In the genomic region with DNA sequence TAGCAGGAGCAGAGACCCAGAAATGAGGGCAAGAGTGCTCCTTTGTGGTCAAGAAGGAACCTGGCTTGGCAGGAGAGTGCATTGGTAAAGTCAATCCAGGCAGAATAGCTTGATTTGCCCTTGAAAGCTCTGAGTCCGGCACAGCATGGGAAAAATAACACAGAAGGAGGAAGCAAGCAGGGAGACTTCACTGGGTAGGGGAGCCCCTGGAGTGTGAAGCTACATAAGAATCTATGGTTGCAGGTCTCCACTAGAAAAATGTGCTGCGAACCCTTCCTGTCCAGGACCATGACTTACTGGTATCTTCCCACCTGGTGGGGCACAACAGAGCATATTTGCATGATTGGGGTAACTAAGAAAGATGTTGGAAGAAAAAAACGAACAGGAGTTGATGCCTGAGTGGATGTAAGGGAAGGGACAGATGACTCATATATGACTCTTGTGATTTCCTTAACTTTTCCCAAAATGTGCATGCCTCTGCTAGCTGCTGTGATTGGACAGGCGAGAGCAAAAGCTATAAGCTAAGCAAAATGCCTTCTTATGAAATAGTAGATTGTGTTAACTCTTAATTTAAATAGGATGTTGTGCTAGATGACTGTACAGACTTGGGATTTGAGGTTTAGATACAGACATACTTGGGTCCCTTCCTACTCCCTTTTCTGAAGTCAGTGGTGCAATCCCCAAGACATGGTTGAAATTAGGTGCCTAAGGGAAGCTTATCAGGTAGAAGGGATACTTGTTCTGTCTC, we compare ENCODE assay signal across 13 cellular contexts. TPM values are rescaled to one million over a fixed set of nuclear protein-coding genes. Genes with fewer than 3 reads are reported as not detected.
DNase-seq lines count a peak whose midpoint lies in the region; ATAC-seq and TF ChIP-seq lines count a peak whose summit lies in the region.
"Had no signal": no experiment of that assay in that cellular context is flagged by ENCODE, and none has a peak within 500 bp of the region (broad histone marks: within the 10 kb centered on the region; RNA-seq: fewer than 3 reads in every experiment).

No MANE protein-coding gene starts in this region.

- no peaks in the 10 kb centered on the region for H3K79me2 ChIP-seq in GM23338 (replicated peaks; ENCODE audit: insufficient read depth)
- peaks cover 20% of the 10 kb centered on the region for H3K79me2 ChIP-seq in hepatocyte

- peaks cover 4% of the 10 kb centered on the region for H3K36me3 Mint-ChIP-seq in GM23338 (ENCODE audit: low read depth)
- peaks cover 15% of the 10 kb centered on the region for H3K36me3 Mint-ChIP-seq in stimulated activated memory B cell treated with anti-CD40 and anti-IgM and Interleukin-4, amounts not matched to agents 10 μg/mL and 1 μg/mL and 100 μg/mL, for 72 hours
- H3K36me3 Mint-ChIP-seq: activated naive CD4-positive, alpha-beta T cell treated with anti-CD3 and anti-CD28 coated beads, Interleukin-2, amount 50 U/mL, for 24 hours had no signal

- H3K4me1 ChIP-seq in GM23338 (ENCODE audit: insufficient read depth), result peaks cover 14% of the 10 kb centered on the region; the same call in 1 of the 2 replicates
- peaks cover 0 to 27% of the 10 kb centered on the region in 2 donors for H3K4me1 ChIP-seq in adrenal gland (replicated peaks in 1 of 2)
- no peaks in the 10 kb centered on the region for H3K4me1 ChIP-seq in foreskin keratinocyte
- H3K4me1 ChIP-seq in hepatocyte (ENCODE audit: insufficient read depth), result peaks cover 6% of the 10 kb centered on the region

- no peak overlapping the region for H3K27ac Mint-ChIP-seq in GM23338
- peak overlapping the region; percentile 52 for H3K27ac Mint-ChIP-seq in stimulated activated memory B cell treated with anti-CD40 and anti-IgM and Interleukin-4, amounts not matched to agents 10 μg/mL and 1 μg/mL and 100 μg/mL, for 72 hours
- H3K27ac Mint-ChIP-seq: activated naive CD4-positive, alpha-beta T cell treated with anti-CD3 and anti-CD28 coated beads, Interleukin-2, amount 50 U/mL, for 24 hours had no signal

- H3K4me3 Mint-ChIP-seq in GM23338, result 0 out of 3 replicates have a peak overlapping the region, but pooled peaks have one; percentile 15
- peak overlapping the region; percentile 70 for H3K4me3 Mint-ChIP-seq in stimulated activated memory B cell treated with anti-CD40 and anti-IgM and Interleukin-4, amounts not matched to agents 10 μg/mL and 1 μg/mL and 100 μg/mL, for 72 hours
- H3K4me3 Mint-ChIP-seq: activated naive CD4-positive, alpha-beta T cell treated with anti-CD3 and anti-CD28 coated beads, Interleukin-2, amount 50 U/mL, for 24 hours had no signal

- DNase-seq in GM23338 (ENCODE audit: low spot score) (no peak), adrenal gland (peak in 2 of 7 donors; percentile 6 to 25), foreskin keratinocyte (peak; percentile 57 to 65), NCI-H1417 treated with DMSO at 0.1 percent for 48 hours (lab: John Stamatoyannopoulos, UW) (no peak), NCI-H2107 (lab: John Stamatoyannopoulos, UW) (no peak), hepatocyte (ENCODE audit: low spot score) (no peak)
- DNase-seq: activated CD4-positive, CD25-positive, alpha-beta regulatory T cell treated with anti-CD3 and anti-CD28 coated beads, Interleukin-2, amount 50 U/mL, for 72 hours; head of caudate nucleus; NCI-H1048; nucleus accumbens had no signal

- TF ChIP-seq POLR2A in adrenal gland (IDR thresholded peaks at IDR 0.05), result no peak

- H3K27me3 ChIP-seq in GM23338 (ENCODE audit: insufficient read depth) (peaks cover 20% of the 10 kb centered on the region), adrenal gland (no peaks in the 10 kb centered on the region), foreskin keratinocyte (no peaks in the 10 kb centered on the region), hepatocyte (no peaks in the 10 kb centered on the region)

- H2AFZ ChIP-seq in GM23338, result no peak overlapping the region
- no peak overlapping the region for H2AFZ ChIP-seq in hepatocyte

- H3K27me3 Mint-ChIP-seq in GM23338 (ENCODE audit: insufficient read depth, low read depth, poor library complexity), result peaks cover 22% of the 10 kb centered on the region
- no peaks in the 10 kb centered on the region for H3K27me3 Mint-ChIP-seq in stimulated activated memory B cell treated with anti-CD40 and anti-IgM and Interleukin-4, amounts not matched to agents 10 μg/mL and 1 μg/mL and 100 μg/mL, for 72 hours

- H4K20me1 ChIP-seq in GM23338 (replicated peaks; ENCODE audit: insufficient read depth) (no peaks in the 10 kb centered on the region), hepatocyte (ENCODE audit: insufficient read depth, poor library complexity, severe bottlenecking) (no peaks in the 10 kb centered on the region)

- H3K27ac ChIP-seq in GM23338 (ENCODE audit: low read depth) (no peak overlapping the region), adrenal gland (peak overlapping the region in 4 of 5 donors; percentile 9 to 69 (median 57)), foreskin keratinocyte (no peak overlapping the region), hepatocyte (no peak overlapping the region)

- H3K9me2 ChIP-seq in GM23338 (ENCODE audit: insufficient read depth) (no peaks in the 10 kb centered on the region), hepatocyte (replicated peaks; ENCODE audit: insufficient read depth) (no peaks in the 10 kb centered on the region)

- H3K4me2 ChIP-seq in GM23338 (0 out of 2 replicates have a peak overlapping the region, but pooled peaks have one; percentile 32), hepatocyte (no peak overlapping the region)

- TF ChIP-seq CTCF in GM23338 (conservative IDR thresholded peaks at IDR 0.05; ENCODE audit: low read depth in 2 of 2) (no peak), adrenal gland (IDR thresholded peaks at IDR 0.05) (no peak), foreskin keratinocyte (conservative IDR thresholded peaks at IDR 0.05) (no peak), hepatocyte (IDR thresholded peaks at IDR 0.05; ENCODE audit: poor library complexity) (no peak)

- ATAC-seq in GM23338, result peak; percentile 19
- ATAC-seq in foreskin keratinocyte, result peak; percentile 51
- ATAC-seq in stimulated activated memory B cell treated with anti-CD40 and anti-IgM and Interleukin-4, amounts not matched to agents 10 μg/mL and 1 μg/mL and 100 μg/mL, for 72 hours, result no peak
- no peak for ATAC-seq in HG03139 (IDR thresholded peaks at IDR 0.05; ENCODE audit: unreplicated experiment)

- peaks cover 3% of the 10 kb centered on the region; the same call in 1 of the 3 replicates for H3K9me3 Mint-ChIP-seq in GM23338
- peaks cover under 1% of the 10 kb centered on the region for H3K9me3 Mint-ChIP-seq in stimulated activated memory B cell treated with anti-CD40 and anti-IgM and Interleukin-4, amounts not matched to agents 10 μg/mL and 1 μg/mL and 100 μg/mL, for 72 hours
- H3K9me3 Mint-ChIP-seq: activated naive CD4-positive, alpha-beta T cell treated with anti-CD3 and anti-CD28 coated beads, Interleukin-2, amount 50 U/mL, for 24 hours had no signal

- WGBS in adrenal gland, 4 donors, result 38 to 48% (median 44%) methylated on average over 4 of the region's 4 CpGs
- 67% methylated on average over 4 of the region's 4 CpGs for WGBS in hepatocyte (ENCODE audit: low lambda C conversion rate, missing lambda C conversion rate)

- intact Hi-C loops in adrenal gland (cut with DNase I), result no loop called here

- H3K36me3 ChIP-seq in GM23338 (ENCODE audit: insufficient read depth), result no peaks in the 10 kb centered on the region
- H3K36me3 ChIP-seq in adrenal gland (replicated peaks in 1 of 2), result no peaks in the 10 kb centered on the region
- H3K36me3 ChIP-seq in hepatocyte (replicated peaks; ENCODE audit: insufficient read depth, low read depth), result no peaks in the 10 kb centered on the region

- peaks cover 30% of the 10 kb centered on the region for H3K4me1 Mint-ChIP-seq in GM23338
- peaks cover 58% of the 10 kb centered on the region for H3K4me1 Mint-ChIP-seq in stimulated activated memory B cell treated with anti-CD40 and anti-IgM and Interleukin-4, amounts not matched to agents 10 μg/mL and 1 μg/mL and 100 μg/mL, for 72 hours
- H3K4me1 Mint-ChIP-seq: activated naive CD4-positive, alpha-beta T cell treated with anti-CD3 and anti-CD28 coated beads, Interleukin-2, amount 50 U/mL, for 24 hours had no signal

- no peak overlapping the region for H3K4me3 ChIP-seq in GM23338
- no peak overlapping the region for H3K4me3 ChIP-seq in adrenal gland
- no peak overlapping the region for H3K4me3 ChIP-seq in hepatocyte

- H3F3A ChIP-seq in GM23338 (replicated peaks; ENCODE audit: low read depth), result no peaks in the 10 kb centered on the region

- H3K9me3 ChIP-seq in adrenal gland (replicated peaks in 1 of 3), result no peaks in the 10 kb centered on the region
- H3K9me3 ChIP-seq in hepatocyte (ENCODE audit: low read depth), result no peaks in the 10 kb centered on the region

TF ChIP-seq in GM23338, 12 proteins besides CTCF, POLR2A, EP300 and RAD21 (continues in another document):
- TF ChIP-seq ZNF114 (CRISPR knock-in tag; IDR thresholded peaks at IDR 0.05) (no peak), EZH2 (IDR thresholded peaks at IDR 0.05; ENCODE audit: low read depth, unreplicated experiment) (no peak), NANOG (IDR thresholded peaks at IDR 0.05; ENCODE audit: borderline replicate concordance) (no peak), JUNB (IDR thresholded peaks at IDR 0.05; ENCODE audit: unreplicated experiment) (no peak), POLR2AphosphoS5 (IDR thresholded peaks at IDR 0.05; ENCODE audit: low read depth) (no peak), CREB1 (CRISPR knock-in tag; IDR thresholded peaks at IDR 0.05; ENCODE audit: low read depth) (no peak), EZH2phosphoT487 (IDR thresholded peaks at IDR 0.05; ENCODE audit: unreplicated experiment) (no peak), ZNF331 (CRISPR knock-in tag; IDR thresholded peaks at IDR 0.05; ENCODE audit: low read depth) (no peak)
- TF ChIP-seq, protein P1, sequence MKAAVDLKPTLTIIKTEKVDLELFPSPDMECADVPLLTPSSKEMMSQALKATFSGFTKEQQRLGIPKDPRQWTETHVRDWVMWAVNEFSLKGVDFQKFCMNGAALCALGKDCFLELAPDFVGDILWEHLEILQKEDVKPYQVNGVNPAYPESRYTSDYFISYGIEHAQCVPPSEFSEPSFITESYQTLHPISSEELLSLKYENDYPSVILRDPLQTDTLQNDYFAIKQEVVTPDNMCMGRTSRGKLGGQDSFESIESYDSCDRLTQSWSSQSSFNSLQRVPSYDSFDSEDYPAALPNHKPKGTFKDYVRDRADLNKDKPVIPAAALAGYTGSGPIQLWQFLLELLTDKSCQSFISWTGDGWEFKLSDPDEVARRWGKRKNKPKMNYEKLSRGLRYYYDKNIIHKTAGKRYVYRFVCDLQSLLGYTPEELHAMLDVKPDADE (IDR thresholded peaks at IDR 0.05), result no peak

RNA-seq across cellular contexts. Expression of gene IL13RA1, which starts 3.3 kb away (rescaled TPM):
- 6.6 and 7.0 TPM in 2 replicates for total RNA-seq in GM23338 (2014; rRNA removed; shearing (Covaris generic))
- polyA plus RNA-seq in GM23338 (2016; fragmentation: Nextera tagmentation; extraction: Ambion mirVana) (2.7 and 3.2 TPM in 2 replicates), adrenal gland (10 to 100 TPM; 19.0 to 71.3 (median 26.2) TPM), foreskin keratinocyte (12.1 and 12.7 TPM in 2 replicates), hepatocyte (20.3 and 27.2 TPM in 2 replicates)
- total RNA-seq in adrenal gland (10 to 100 TPM; 35.3 to 93.6 (median 55.8) TPM), foreskin keratinocyte (22.7 and 24.3 TPM in 2 replicates), hepatocyte (38.5 and 40.9 TPM in 2 replicates)

Comparison
In these comparisons a context has a peak if more than half of its experiments do, and no peak if none do; other contexts are left out.
1. ATAC-seq: peak in GM23338 (single experiment) and foreskin keratinocyte (single experiment); none in stimulated activated memory B cell treated with anti-CD40 and anti-IgM and Interleukin-4, amounts not matched to agents 10 μg/mL and 1 μg/mL and 100 μg/mL, for 72 hours (single experiment) and HG03139 (single experiment).
2. DNase-seq: peak in foreskin keratinocyte (2 of 2); none in GM23338 (single experiment), NCI-H1417 treated with DMSO at 0.1 percent for 48 hours (single experiment), NCI-H2107 (single experiment) and hepatocyte (single experiment).
3. H3K27ac ChIP-seq: peak in adrenal gland (4 of 5); none in GM23338 (single experiment), foreskin keratinocyte (single experiment) and hepatocyte (single experiment).